ENCODE assay signal across 13 cellular contexts in genomic region chr14:24993631-24994030, GRCh38. TPM values are rescaled to one million over a fixed set of nuclear protein-coding genes. Genes with fewer than 3 reads are reported as not detected.
DNase-seq lines count a peak whose midpoint lies in the region; ATAC-seq and TF ChIP-seq lines count a peak whose summit lies in the region.
"Had no signal": no experiment of that assay in that cellular context is flagged by ENCODE, and none has a peak within 500 bp of the region (broad histone marks: within the 10 kb centered on the region; RNA-seq: fewer than 3 reads in every experiment).

No MANE protein-coding gene starts in this region.

- no peaks in the 10 kb centered on the region for H3K9me3 ChIP-seq in upper lobe of right lung
- H3K9me3 ChIP-seq: A549 had no signal

- no peak overlapping the region for H3K27ac ChIP-seq in upper lobe of right lung
- H3K27ac ChIP-seq: A549 had no signal

- intact Hi-C loops in Right ventricle myocardium superior (cut with DNase I) (no loop called here), cardiac septum (cut with DNase I) (no loop called here), upper lobe of right lung (cut with DNase I) (no loop called here)

- H3K4me3 ChIP-seq in upper lobe of right lung: no peak overlapping the region
- H3K4me3 ChIP-seq: A549 had no signal

- ATAC-seq in Right ventricle myocardium superior (ENCODE audit: poor library complexity): peak; percentile 23
- ATAC-seq in upper lobe of right lung: peak; percentile 39
- ATAC-seq in HG03342 (IDR thresholded peaks at IDR 0.05; ENCODE audit: unreplicated experiment): no peak
- ATAC-seq: A549 had no signal

- H3K36me3 ChIP-seq in upper lobe of right lung: no peaks in the 10 kb centered on the region

- H3K4me1 ChIP-seq in upper lobe of right lung: no peaks in the 10 kb centered on the region
- H3K4me1 ChIP-seq: A549 had no signal

- H3K27me3 ChIP-seq in upper lobe of right lung: no peaks in the 10 kb centered on the region

- no peak for TF ChIP-seq CTCF in upper lobe of right lung (IDR thresholded peaks at IDR 0.05)

- DNase-seq in Right ventricle myocardium superior (no peak), cardiac septum (ENCODE audit: low spot score) (no peak), LHCN-M2 (ENCODE audit: low read depth) (peak; percentile 44), UCSD-AML1 (lab: John Stamatoyannopoulos, UW; ENCODE audit: unreplicated experiment) (peak; percentile 47), upper lobe of right lung (no peak), KG1 (lab: John Stamatoyannopoulos, UW) (no peak)
- DNase-seq: CD8-positive, alpha-beta memory T cell; DMS79; GOT3; H9 had no signal

RNA-seq across cellular contexts. Expression of gene STXBP6, which starts 56.3 kb away (rescaled TPM):
- total RNA-seq in Right ventricle myocardium superior: 39.8 TPM
- 13.9 TPM for total RNA-seq in cardiac septum
- total RNA-seq in LHCN-M2 (2014; rRNA removed): 36.0 and 40.2 TPM in 2 replicates
- polyA plus RNA-seq in LHCN-M2 (2012): 20.0 TPM
- total RNA-seq in upper lobe of right lung: 27.4 TPM
- total RNA-seq: G401 had no signal
- polyA plus RNA-seq: CD8-positive, alpha-beta memory T cell had no signal

Comparison
In these comparisons a context has a peak if more than half of its experiments do, and no peak if none do; other contexts are left out.
1. DNase-seq: peak in LHCN-M2 (single experiment) and UCSD-AML1 (single experiment); none in Right ventricle myocardium superior (single experiment), cardiac septum (single experiment), upper lobe of right lung (single experiment) and KG1 (single experiment).